In the genomic region with DNA sequence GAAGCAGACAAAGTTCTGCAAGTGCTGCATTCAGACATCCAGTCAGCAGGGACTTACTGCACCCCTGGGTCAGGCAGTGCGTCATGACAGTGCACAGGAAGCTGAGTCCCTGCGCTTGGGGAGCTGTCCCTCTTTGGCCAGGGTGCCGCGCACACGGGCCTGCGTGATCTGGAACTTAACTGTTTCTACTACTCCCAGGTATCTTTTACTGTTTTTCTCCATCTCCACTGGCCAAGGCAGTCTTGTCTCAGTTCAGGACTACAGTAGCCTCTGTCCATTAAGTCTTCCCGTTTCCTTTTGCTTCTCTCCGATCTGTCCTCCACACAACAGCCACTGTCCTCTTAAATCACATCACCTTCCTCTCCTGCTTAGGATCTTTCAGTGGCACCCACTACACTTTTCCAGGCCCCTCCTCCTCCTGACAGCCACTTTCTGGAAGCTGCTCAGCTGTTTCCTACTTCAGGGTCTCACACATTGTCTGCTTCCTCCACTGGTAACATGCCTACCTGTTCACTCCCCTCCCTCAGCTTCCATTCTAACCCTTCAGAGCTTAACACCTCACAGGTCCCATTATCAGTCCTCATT, we compare ENCODE assay signal across 1 cellular context.
TF ChIP-seq lines count a peak whose summit lies in the region.

No MANE protein-coding gene starts in this region.

TF ChIP-seq in IMR-90, 13 proteins besides CTCF, POLR2A, EP300 and RAD21:
- TF ChIP-seq, protein P1, sequence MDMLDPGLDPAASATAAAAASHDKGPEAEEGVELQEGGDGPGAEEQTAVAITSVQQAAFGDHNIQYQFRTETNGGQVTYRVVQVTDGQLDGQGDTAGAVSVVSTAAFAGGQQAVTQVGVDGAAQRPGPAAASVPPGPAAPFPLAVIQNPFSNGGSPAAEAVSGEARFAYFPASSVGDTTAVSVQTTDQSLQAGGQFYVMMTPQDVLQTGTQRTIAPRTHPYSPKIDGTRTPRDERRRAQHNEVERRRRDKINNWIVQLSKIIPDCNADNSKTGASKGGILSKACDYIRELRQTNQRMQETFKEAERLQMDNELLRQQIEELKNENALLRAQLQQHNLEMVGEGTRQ (IDR thresholded peaks at IDR 0.05; ENCODE audit: low read depth, low read length): no peak
- TF ChIP-seq, protein P2, sequence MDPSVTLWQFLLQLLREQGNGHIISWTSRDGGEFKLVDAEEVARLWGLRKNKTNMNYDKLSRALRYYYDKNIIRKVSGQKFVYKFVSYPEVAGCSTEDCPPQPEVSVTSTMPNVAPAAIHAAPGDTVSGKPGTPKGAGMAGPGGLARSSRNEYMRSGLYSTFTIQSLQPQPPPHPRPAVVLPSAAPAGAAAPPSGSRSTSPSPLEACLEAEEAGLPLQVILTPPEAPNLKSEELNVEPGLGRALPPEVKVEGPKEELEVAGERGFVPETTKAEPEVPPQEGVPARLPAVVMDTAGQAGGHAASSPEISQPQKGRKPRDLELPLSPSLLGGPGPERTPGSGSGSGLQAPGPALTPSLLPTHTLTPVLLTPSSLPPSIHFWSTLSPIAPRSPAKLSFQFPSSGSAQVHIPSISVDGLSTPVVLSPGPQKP (IDR thresholded peaks at IDR 0.05; ENCODE audit: borderline replicate concordance, low read depth, low read length): no peak
- TF ChIP-seq MAFK (IDR thresholded peaks at IDR 0.05; ENCODE audit: low read depth, low read length) (no peak), CHD1 (IDR thresholded peaks at IDR 0.05; ENCODE audit: low read depth, low read length) (no peak), BHLHE40 (IDR thresholded peaks at IDR 0.05; ENCODE audit: low read depth, low read length) (no peak), FOS (IDR thresholded peaks at IDR 0.05; ENCODE audit: low read depth, low read length) (no peak), RCOR1 (IDR thresholded peaks at IDR 0.05; ENCODE audit: insufficient replicate concordance, low read length) (no peak), SMC3 (IDR thresholded peaks at IDR 0.05; ENCODE audit: low read depth, low read length) (no peak), NFE2L2 (IDR thresholded peaks at IDR 0.05; ENCODE audit: low read depth, low read length) (no peak), CEBPB (IDR thresholded peaks at IDR 0.05; ENCODE audit: low read depth, low read length) (no peak), RFX5 (IDR thresholded peaks at IDR 0.05; ENCODE audit: low read depth, low read length) (no peak), MAZ (IDR thresholded peaks at IDR 0.05; ENCODE audit: borderline replicate concordance, low read depth, low read length) (no peak), MXI1 (IDR thresholded peaks at IDR 0.05; ENCODE audit: borderline replicate concordance, low read depth, low read length) (no peak)
